In the genomic region with DNA sequence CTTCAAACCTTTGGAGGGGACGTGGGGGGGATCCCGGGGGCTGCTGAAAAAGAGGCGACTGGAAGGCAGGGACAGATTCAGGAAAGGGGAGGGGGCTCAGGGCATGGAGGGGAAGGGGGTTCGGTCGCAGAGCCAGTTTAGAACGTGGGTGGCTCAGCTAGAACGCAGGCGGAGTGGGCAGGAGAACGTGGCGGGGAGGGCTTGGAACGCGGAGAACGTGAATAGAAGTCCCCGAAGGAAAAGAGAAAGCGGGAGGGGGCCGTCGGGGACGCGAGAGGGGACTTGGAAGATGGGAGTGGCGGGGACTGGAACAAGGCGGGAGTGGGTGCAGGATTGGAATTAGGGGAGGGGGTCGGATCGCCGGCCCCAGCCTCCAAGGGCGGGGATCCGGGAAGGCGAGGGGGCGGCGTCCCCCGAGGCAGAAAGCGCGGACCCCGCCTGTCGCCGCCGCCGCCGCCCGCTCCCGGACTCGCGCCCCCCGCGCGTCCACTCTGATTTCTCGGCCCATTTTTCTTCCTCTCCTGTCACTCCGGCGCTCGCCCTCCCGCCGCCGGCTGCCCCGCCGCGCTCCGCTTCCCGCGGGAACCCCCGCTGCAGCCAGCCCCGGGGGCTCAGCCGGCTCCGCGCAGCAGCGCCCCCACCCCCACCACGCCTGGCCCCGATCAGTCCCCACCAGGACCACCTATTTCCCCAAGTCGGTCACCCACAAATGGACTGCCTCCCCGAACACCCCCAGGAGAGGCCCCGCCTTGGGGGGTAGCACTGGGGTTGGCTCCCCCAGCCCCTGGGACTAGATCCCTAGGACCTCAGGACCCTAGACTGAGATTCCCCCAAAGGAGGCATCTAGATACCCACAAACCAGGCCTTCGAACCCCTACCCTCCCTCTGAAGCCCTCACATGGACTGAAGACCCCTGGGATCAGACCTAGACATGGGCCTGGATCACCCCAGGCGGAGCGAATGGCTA, we compare ENCODE assay signal across 9 cellular contexts. TPM values are rescaled to one million over a fixed set of nuclear protein-coding genes. Genes with fewer than 3 reads are reported as not detected.
DNase-seq lines count a peak whose midpoint lies in the region; ATAC-seq, FAIRE-seq and TF ChIP-seq lines count a peak whose summit lies in the region.
"Had no signal": no experiment of that assay in that cellular context is flagged by ENCODE, and none has a peak within 500 bp of the region (broad histone marks: within the 10 kb centered on the region; RNA-seq: fewer than 3 reads in every experiment).

No MANE protein-coding gene starts in this region.

- TF ChIP-seq CTCF in esophagus squamous epithelium (IDR thresholded peaks at IDR 0.05) (no peak), gastrocnemius medialis (IDR thresholded peaks at IDR 0.05 in 4 of 5, conservative IDR thresholded peaks at IDR 0.05 in 1 of 5) (no peak)

- 1 to 2% methylated on average over 33 to 48 of the region's 72 CpGs for WGBS in esophagus squamous epithelium, 2 donors

- peak; percentile 70 for FAIRE-seq in GM12891 (lab: Jason Lieb, UNC)

- intact Hi-C loops in esophagus squamous epithelium (cut with DNase I), result no loop called here
- intact Hi-C loops in gastrocnemius medialis (cut with DNase I; ENCODE audit: low total_unique reads), result no loop called here

- DNase-seq in GM12891 (ENCODE audit: insufficient read length, low spot score), result no peak
- DNase-seq in SJSA1 (ENCODE audit: low read depth in 1 of 2, low spot score in 2 of 2), result no peak
- no peak for DNase-seq in esophagus squamous epithelium (lab: John Stamatoyannopoulos, UW)
- DNase-seq in gastrocnemius medialis, result no peak
- DNase-seq in SK-N-DZ (ENCODE audit: low spot score), result no peak
- DNase-seq in COLO668 (lab: John Stamatoyannopoulos, UW; ENCODE audit: unreplicated experiment), result no peak
- no peak for DNase-seq in NCI-H2107 treated with DMSO at 0.1 percent for 48 hours (lab: John Stamatoyannopoulos, UW; ENCODE audit: unreplicated experiment)

- peaks cover 37% of the 10 kb centered on the region for H3K27me3 ChIP-seq in SJSA1 (replicated peaks)
- peaks cover 6 to 80% (median 13%) of the 10 kb centered on the region in 4 donors for H3K27me3 ChIP-seq in esophagus squamous epithelium
- H3K27me3 ChIP-seq in gastrocnemius medialis, result peaks cover 35 to 37% (median 36%) of the 10 kb centered on the region in 3 donors

- H3K4me3 ChIP-seq in SJSA1 (0 out of 2 replicates have a peak overlapping the region, but pooled peaks have one; percentile 5), esophagus squamous epithelium (peak overlapping the region; percentile 20 to 66 (median 44)), gastrocnemius medialis (peak overlapping the region; percentile 25 to 50 (median 38))

- ATAC-seq in gastrocnemius medialis (no peak), HG03097 (IDR thresholded peaks at IDR 0.05; ENCODE audit: low FRiP score, unreplicated experiment) (no peak)

- H3K9me3 ChIP-seq in SJSA1 (replicated peaks) (no peaks in the 10 kb centered on the region), esophagus squamous epithelium (no peaks in the 10 kb centered on the region), gastrocnemius medialis (no peaks in the 10 kb centered on the region)

- peaks cover 4% of the 10 kb centered on the region; the same call in 1 of the 2 replicates for H3K4me1 ChIP-seq in SJSA1 (replicated peaks)
- peaks cover 7 to 28% (median 15%) of the 10 kb centered on the region in 3 donors for H3K4me1 ChIP-seq in esophagus squamous epithelium
- H3K4me1 ChIP-seq in gastrocnemius medialis, result peaks cover 0 to 8% of the 10 kb centered on the region in 2 donors

- H3K27ac ChIP-seq in SJSA1 (no peak overlapping the region), esophagus squamous epithelium (peak overlapping the region in 1 of 4 donors; percentile 39), gastrocnemius medialis (no peak overlapping the region)

- H3K36me3 ChIP-seq in SJSA1 (no peaks in the 10 kb centered on the region), esophagus squamous epithelium (no peaks in the 10 kb centered on the region), gastrocnemius medialis (no peaks in the 10 kb centered on the region)

- no peak for TF ChIP-seq POLR2A in GM12891 (IDR thresholded peaks at IDR 0.05; ENCODE audit: low read depth, low read length)
- TF ChIP-seq POLR2A in esophagus squamous epithelium (IDR thresholded peaks at IDR 0.05), result no peak
- no peak for TF ChIP-seq POLR2A in gastrocnemius medialis (IDR thresholded peaks at IDR 0.05)

- in situ Hi-C loops in gastrocnemius medialis (cut with MboI; ENCODE audit: low sequenced_read_pairs in 4 of 4), result loop anchor here in 1 of 4 donors (5.0 kb wide), 1 partner anchor 78 kb away; a partner anchor contains a TSS

TF ChIP-seq in GM12891, 5 proteins besides CTCF, POLR2A, EP300 and RAD21:
- TF ChIP-seq PAX5 (IDR thresholded peaks at IDR 0.05; ENCODE audit: insufficient read depth, low read length, severe bottlenecking), result no peak
- no peak for TF ChIP-seq TAF1 (IDR thresholded peaks at IDR 0.05; ENCODE audit: low read depth, low read length)
- TF ChIP-seq SPI1 (IDR thresholded peaks at IDR 0.05; ENCODE audit: low read depth, low read length), result no peak
- TF ChIP-seq POU2F2 (IDR thresholded peaks at IDR 0.05; ENCODE audit: low read depth, low read length), result no peak
- 0 out of 2 replicates have a peak, but pooled peaks have one; percentile 46 for TF ChIP-seq POLR2AphosphoS5 (IDR thresholded peaks at IDR 0.05; ENCODE audit: low read depth, low read length)
TF ChIP-seq in GM12891: peak in this region for 1.

RNA-seq across cellular contexts. Expression of a gene that starts 12.5 kb away (rescaled TPM):
- 0.76 TPM for polyA plus RNA-seq in GM12891 (2012; ENCODE audit: low read depth, missing spikeins)
- total RNA-seq in SJSA1 (2014; rRNA removed; shearing (Covaris generic)), result not detected in 2 replicates
- total RNA-seq in esophagus squamous epithelium, result not detected
- total RNA-seq in gastrocnemius medialis, result not detected
- polyA plus RNA-seq in SK-N-DZ (2014; cell fraction: cytosol; rRNA removed), result not detected in 2 replicates
- polyA plus RNA-seq in SK-N-DZ (2014; cell fraction: nucleus; rRNA removed), result 0.51 TPM in 1 of 2 replicates, not detected in the other
- total RNA-seq: RPMI7951 had no signal

RNA-seq across cellular contexts. Expression of a gene that starts 18.4 kb away (rescaled TPM):
- 49.2 TPM for polyA plus RNA-seq in GM12891 (2012; ENCODE audit: low read depth, missing spikeins)
- total RNA-seq in SJSA1 (2014; rRNA removed; shearing (Covaris generic)), result 115 and 161 TPM in 2 replicates
- total RNA-seq in esophagus squamous epithelium (100 to 1,000 TPM in 3 of 4 donors, 10 to 100 TPM in 1; 47.4 to 113 (median 103) TPM), gastrocnemius medialis (100 to 1,000 TPM in 3 of 4 donors, 10 to 100 TPM in 1; 94.4 to 146 (median 110) TPM)
- 64.4 and 74.3 TPM in 2 replicates for polyA plus RNA-seq in SK-N-DZ (2014; cell fraction: cytosol; rRNA removed)
- 37.0 and 58.7 TPM in 2 replicates for polyA plus RNA-seq in SK-N-DZ (2014; cell fraction: nucleus; rRNA removed)

RNA-seq across cellular contexts. Expression of a gene that starts 53.3 kb away (rescaled TPM):
- polyA plus RNA-seq in GM12891 (2012; ENCODE audit: low read depth, missing spikeins), result 1.6 TPM
- not detected in 2 replicates for total RNA-seq in SJSA1 (2014; rRNA removed; shearing (Covaris generic))
- total RNA-seq in esophagus squamous epithelium (under 1 TPM in 2 of 4 donors, not detected in 2; 0.19 to 0.42 TPM), gastrocnemius medialis (not detected)
- 59.1 and 60.5 TPM in 2 replicates for polyA plus RNA-seq in SK-N-DZ (2014; cell fraction: cytosol; rRNA removed)
- polyA plus RNA-seq in SK-N-DZ (2014; cell fraction: nucleus; rRNA removed), result 28.8 and 38.0 TPM in 2 replicates

RNA-seq across cellular contexts. Expression of a gene that starts 57.7 kb away (rescaled TPM):
- polyA plus RNA-seq in GM12891 (2012; ENCODE audit: low read depth, missing spikeins), result 125 TPM
- total RNA-seq in SJSA1 (2014; rRNA removed; shearing (Covaris generic)), result 44.5 and 44.9 TPM in 2 replicates
- total RNA-seq in esophagus squamous epithelium (10 to 100 TPM; 31.0 to 59.5 (median 56.2) TPM), gastrocnemius medialis (10 to 100 TPM; 12.1 to 21.6 (median 15.5) TPM)
- polyA plus RNA-seq in SK-N-DZ (2014; cell fraction: cytosol; rRNA removed), result 16.7 and 17.0 TPM in 2 replicates
- 33.2 and 43.4 TPM in 2 replicates for polyA plus RNA-seq in SK-N-DZ (2014; cell fraction: nucleus; rRNA removed)
